Comparison of ENCODE assay signal across 20 cellular contexts in the genomic region with DNA sequence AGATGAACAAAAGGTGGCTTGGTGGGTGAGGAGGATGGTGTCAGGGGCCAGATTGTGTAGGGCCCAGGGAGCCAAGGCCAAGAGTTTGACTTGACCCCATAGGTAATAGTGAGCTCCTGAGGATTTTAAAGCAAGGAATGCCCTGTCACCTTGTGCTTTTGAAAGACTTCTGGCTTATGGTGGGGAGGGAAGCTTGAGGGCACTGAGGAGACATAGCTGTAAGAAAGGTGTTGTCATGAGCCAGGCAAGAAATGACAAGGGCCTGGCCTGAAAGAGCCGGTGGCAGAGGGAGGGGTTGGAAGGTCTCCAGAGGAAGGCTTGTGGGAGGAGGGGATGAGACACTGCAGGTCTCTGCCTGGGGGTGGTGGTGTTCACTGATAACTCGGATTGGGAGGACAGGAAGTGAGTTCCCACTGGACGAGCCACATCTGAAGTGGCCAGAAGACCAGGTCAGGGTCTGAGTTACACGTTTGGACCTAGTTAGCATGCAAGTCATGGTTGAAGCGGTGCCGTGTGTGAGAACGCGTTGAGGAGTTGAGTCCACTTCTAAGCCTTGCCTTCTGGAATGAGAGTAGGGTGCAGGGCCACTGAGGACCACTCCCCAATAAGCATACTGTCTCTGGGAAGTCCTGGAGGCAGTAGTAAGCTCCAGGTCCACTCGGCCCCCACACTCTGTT.
A peak's percentile ranks its signal among the peaks of the same experiment; 100 is the strongest.
DNase-seq lines count a peak whose midpoint lies in the region; ATAC-seq and TF ChIP-seq lines count a peak whose summit lies in the region.
"Had no signal": no experiment of that assay in that cellular context is flagged by ENCODE, and none has a peak within 500 bp of the region (broad histone marks: within the 10 kb centered on the region; RNA-seq: fewer than 3 reads in every experiment).

No MANE protein-coding gene starts in this region.

- H3K27ac Mint-ChIP-seq in CD4-positive, CD25-positive, alpha-beta regulatory T cell: peak overlapping the region; percentile 44 to 80 (median 53)
- peak overlapping the region; percentile 0 for H3K27ac Mint-ChIP-seq in activated naive CD8-positive, alpha-beta T cell treated with anti-CD3 and anti-CD28 coated beads, Interleukin-2, amount 50 U/mL, for 24 hours
- peak overlapping the region in 9 of 10 donors; percentile 28 to 94 (median 75) for H3K27ac Mint-ChIP-seq in naive thymus-derived CD8-positive, alpha-beta T cell

- in situ Hi-C loops in HAP-1 (cut with MboI; ENCODE audit: low sequenced_read_pairs): no loop called here

- no peak for DNase-seq in CD4-positive, CD25-positive, alpha-beta regulatory T cell
- no peak for DNase-seq in DND-41
- DNase-seq in activated naive CD8-positive, alpha-beta T cell treated with anti-CD3 and anti-CD28 coated beads, Interleukin-2, amount 50 U/mL, for 24 hours: no peak
- no peak for DNase-seq in naive thymus-derived CD8-positive, alpha-beta T cell
- DNase-seq in HAP-1 (ENCODE audit: low spot score in 2 of 2): no peak
- no peak for DNase-seq in MG63
- DNase-seq: body of pancreas, dermis blood vessel endothelial cell, left colon, midbrain, MM.1S, NCI-H187 treated with DMSO at 0.1 percent for 48 hours, NCI-H510A, uterus had no signal

- H3K4me3 Mint-ChIP-seq in CD4-positive, CD25-positive, alpha-beta regulatory T cell: no peak overlapping the region
- H3K4me3 Mint-ChIP-seq in activated naive CD8-positive, alpha-beta T cell treated with anti-CD3 and anti-CD28 coated beads, Interleukin-2, amount 50 U/mL, for 24 hours: no peak overlapping the region
- H3K4me3 Mint-ChIP-seq in naive thymus-derived CD8-positive, alpha-beta T cell: peak overlapping the region in 1 of 10 donors; percentile 24

- no peak for TF ChIP-seq CTCF in DND-41 (IDR thresholded peaks at IDR 0.05; ENCODE audit: borderline replicate concordance, extremely low read depth, low read length, poor library complexity, severe bottlenecking)

- H3K36me3 ChIP-seq in CD4-positive, CD25-positive, alpha-beta regulatory T cell (ENCODE audit: control insufficient read depth, insufficient read depth, low read length): peaks cover 23% of the 10 kb centered on the region
- peaks cover 57% of the 10 kb centered on the region for H3K36me3 ChIP-seq in DND-41 (ENCODE audit: insufficient read depth, low read length)
- H3K36me3 ChIP-seq in HAP-1 (replicated peaks): peaks cover 3% of the 10 kb centered on the region; the same call in 1 of the 2 replicates
- H3K36me3 ChIP-seq in MG63: peaks cover 11% of the 10 kb centered on the region
- H3K36me3 ChIP-seq: right atrium auricular region, uterus had no signal

- H4K20me1 ChIP-seq in DND-41 (ENCODE audit: insufficient read depth, low read length): peaks cover 51% of the 10 kb centered on the region

- no peak overlapping the region for H3K4me3 ChIP-seq in CD4-positive, CD25-positive, alpha-beta regulatory T cell (ENCODE audit: low read depth, low read length)
- H3K4me3 ChIP-seq in DND-41 (ENCODE audit: low read depth in 1 of 2, low read length in 2 of 2) (no peak overlapping the region), HAP-1 (no peak overlapping the region), MG63 (no peak overlapping the region)
- H3K4me3 ChIP-seq: body of pancreas, right atrium auricular region, uterus had no signal

- no peaks in the 10 kb centered on the region for H3K9me3 ChIP-seq in CD4-positive, CD25-positive, alpha-beta regulatory T cell (ENCODE audit: control insufficient read depth in 2 of 2, low read length in 2 of 2)
- no peaks in the 10 kb centered on the region for H3K9me3 ChIP-seq in DND-41 (ENCODE audit: insufficient read depth, low read length, severe bottlenecking)
- H3K9me3 ChIP-seq in HAP-1: no peaks in the 10 kb centered on the region
- H3K9me3 ChIP-seq in MG63: no peaks in the 10 kb centered on the region
- H3K9me3 ChIP-seq: body of pancreas, neutrophil, right atrium auricular region, uterus had no signal

- H3K79me2 ChIP-seq in DND-41 (ENCODE audit: insufficient read depth, low read length): peaks cover 77% of the 10 kb centered on the region

- POLR2A ChIA-PET in naive thymus-derived CD8-positive, alpha-beta T cell (lab: Charles Lee): interaction anchor here (0.8 kb wide), 1 partner anchor 62 kb away, joined by 3 read pairs; no protein-coding TSS in a partner anchor

- no peak overlapping the region for H3K4me2 ChIP-seq in DND-41 (ENCODE audit: insufficient read depth, low read length)

- no peak for ATAC-seq in CD4-positive, CD25-positive, alpha-beta regulatory T cell (ENCODE audit: low read depth in 2 of 2)
- ATAC-seq in DND-41 (ENCODE audit: insufficient read depth, low read depth): no peak
- no peak for ATAC-seq in activated naive CD8-positive, alpha-beta T cell treated with anti-CD3 and anti-CD28 coated beads, Interleukin-2, amount 50 U/mL, for 24 hours
- ATAC-seq in naive thymus-derived CD8-positive, alpha-beta T cell: no peak
- ATAC-seq in HG03097 (IDR thresholded peaks at IDR 0.05; ENCODE audit: low FRiP score, unreplicated experiment): no peak
- no peak for ATAC-seq in HG03354 (IDR thresholded peaks at IDR 0.05; ENCODE audit: poor library complexity, severe bottlenecking, unreplicated experiment)
- ATAC-seq: body of pancreas, HepG2, left colon had no signal

- H2AFZ ChIP-seq in DND-41 (ENCODE audit: low read depth, low read length): no peak overlapping the region

- H3K9me3 Mint-ChIP-seq in CD4-positive, CD25-positive, alpha-beta regulatory T cell: no peaks in the 10 kb centered on the region
- no peaks in the 10 kb centered on the region for H3K9me3 Mint-ChIP-seq in activated naive CD8-positive, alpha-beta T cell treated with anti-CD3 and anti-CD28 coated beads, Interleukin-2, amount 50 U/mL, for 24 hours
- no peaks in the 10 kb centered on the region for H3K9me3 Mint-ChIP-seq in naive thymus-derived CD8-positive, alpha-beta T cell

- H3K27ac ChIP-seq in CD4-positive, CD25-positive, alpha-beta regulatory T cell (ENCODE audit: insufficient read depth, low read length, poor library complexity, severe bottlenecking): no peak overlapping the region
- peak overlapping the region; percentile 31; the same call in 1 of the 2 replicates for H3K27ac ChIP-seq in DND-41 (ENCODE audit: low read length)
- H3K27ac ChIP-seq: body of pancreas, epithelial cell of prostate, neutrophil, right atrium auricular region, uterus had no signal

- peaks cover 19 to 46% (median 26%) of the 10 kb centered on the region in 4 donors for H3K4me1 Mint-ChIP-seq in CD4-positive, CD25-positive, alpha-beta regulatory T cell
- peaks cover 26% of the 10 kb centered on the region for H3K4me1 Mint-ChIP-seq in activated naive CD8-positive, alpha-beta T cell treated with anti-CD3 and anti-CD28 coated beads, Interleukin-2, amount 50 U/mL, for 24 hours
- H3K4me1 Mint-ChIP-seq in naive thymus-derived CD8-positive, alpha-beta T cell: peaks cover 36 to 64% (median 54%) of the 10 kb centered on the region in 4 donors

- no peaks in the 10 kb centered on the region for H3K27me3 Mint-ChIP-seq in CD4-positive, CD25-positive, alpha-beta regulatory T cell
- no peaks in the 10 kb centered on the region for H3K27me3 Mint-ChIP-seq in activated naive CD8-positive, alpha-beta T cell treated with anti-CD3 and anti-CD28 coated beads, Interleukin-2, amount 50 U/mL, for 24 hours
- no peaks in the 10 kb centered on the region for H3K27me3 Mint-ChIP-seq in naive thymus-derived CD8-positive, alpha-beta T cell

- H3K27me3 ChIP-seq in CD4-positive, CD25-positive, alpha-beta regulatory T cell (ENCODE audit: control insufficient read depth, insufficient read depth, low read length): no peaks in the 10 kb centered on the region
- no peaks in the 10 kb centered on the region for H3K27me3 ChIP-seq in DND-41 (ENCODE audit: insufficient read depth, low read length, poor library complexity)
- H3K27me3 ChIP-seq in HAP-1 (ENCODE audit: low read depth): no peaks in the 10 kb centered on the region
- no peaks in the 10 kb centered on the region for H3K27me3 ChIP-seq in MG63
- H3K27me3 ChIP-seq: body of pancreas, neutrophil, right atrium auricular region, uterus had no signal

- H3K36me3 Mint-ChIP-seq in CD4-positive, CD25-positive, alpha-beta regulatory T cell: peaks cover 23% of the 10 kb centered on the region
- H3K36me3 Mint-ChIP-seq in activated naive CD8-positive, alpha-beta T cell treated with anti-CD3 and anti-CD28 coated beads, Interleukin-2, amount 50 U/mL, for 24 hours (ENCODE audit: low read depth): peaks cover 12% of the 10 kb centered on the region
- peaks cover 0 to 46% (median 0%) of the 10 kb centered on the region in 3 donors for H3K36me3 Mint-ChIP-seq in naive thymus-derived CD8-positive, alpha-beta T cell

- H3K9ac ChIP-seq in DND-41 (ENCODE audit: low read depth, low read length): no peak overlapping the region

- H3K4me1 ChIP-seq in CD4-positive, CD25-positive, alpha-beta regulatory T cell (ENCODE audit: control insufficient read depth, insufficient read depth, low read length, poor library complexity, severe bottlenecking): peaks cover 13% of the 10 kb centered on the region
- H3K4me1 ChIP-seq in DND-41 (ENCODE audit: insufficient read depth, low read length) (peaks cover 55% of the 10 kb centered on the region), HAP-1 (no peaks in the 10 kb centered on the region)
- H3K4me1 ChIP-seq: right atrium auricular region, uterus had no signal

Comparison
In these comparisons a context has a peak if more than half of its experiments do, and no peak if none do; other contexts are left out.
1. H3K27ac Mint-ChIP-seq: peak in every context shown above with its lines; median percentile 75 in naive thymus-derived CD8-positive, alpha-beta T cell; 53 in CD4-positive, CD25-positive, alpha-beta regulatory T cell; 0 in activated naive CD8-positive, alpha-beta T cell treated with anti-CD3 and anti-CD28 coated beads, Interleukin-2, amount 50 U/mL, for 24 hours.